ENCODE assay signal across 19 cellular contexts in the genomic region with DNA sequence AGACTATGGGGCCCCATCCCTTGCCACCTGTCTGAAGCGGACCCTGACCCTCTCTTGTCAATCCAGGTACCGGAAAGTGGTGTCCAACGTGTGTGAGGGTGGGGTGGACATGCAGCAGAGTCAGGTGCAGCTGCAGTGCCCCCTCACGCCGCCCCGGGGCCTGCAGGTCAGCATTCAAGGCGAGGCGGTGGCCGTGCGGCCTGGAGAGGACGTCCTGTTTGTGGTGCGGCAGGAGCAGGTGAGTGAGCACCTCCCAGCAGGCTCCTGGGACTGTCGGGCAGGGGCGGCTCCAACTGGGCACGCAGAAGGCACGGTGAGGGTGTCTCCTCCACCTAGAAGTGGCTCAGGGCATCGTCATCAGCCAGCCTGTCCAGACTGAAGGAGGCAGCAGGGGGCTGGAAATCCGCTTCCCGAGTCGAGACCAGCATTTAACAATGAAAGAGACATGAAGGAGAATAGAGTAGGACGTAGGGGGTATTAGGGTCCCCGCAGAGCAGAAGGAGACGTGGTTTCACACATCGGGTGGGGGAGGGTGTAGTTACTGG.
DNase-seq lines count a peak whose midpoint lies in the region; ATAC-seq and TF ChIP-seq lines count a peak whose summit lies in the region.
"Had no signal": no experiment of that assay in that cellular context is flagged by ENCODE, and none has a peak within 500 bp of the region (broad histone marks: within the 10 kb centered on the region; RNA-seq: fewer than 3 reads in every experiment).

No MANE protein-coding gene starts in this region.

- ATAC-seq in WTC11 (no peak), aorta (ENCODE audit: low FRiP score) (no peak)
- ATAC-seq: A549; CD8-positive, alpha-beta T cell; GM12878 had no signal

- H3K36me3 Mint-ChIP-seq in WTC11 (no peaks in the 10 kb centered on the region), neural progenitor cell (peaks cover 4% of the 10 kb centered on the region)
- H3K36me3 Mint-ChIP-seq: CD8-positive, alpha-beta T cell had no signal

- POLR2A ChIA-PET in A673 (lab: Charles Lee; ENCODE audit: low non-redundant PET) (no interaction called here), WTC11 (lab: Charles Lee) (no interaction called here)

- H3K9me3 Mint-ChIP-seq in WTC11 (no peaks in the 10 kb centered on the region), neural progenitor cell (peaks cover 4% of the 10 kb centered on the region)
- H3K9me3 Mint-ChIP-seq: CD8-positive, alpha-beta T cell; IgD-negative memory B cell had no signal

- CTCF ChIA-PET in A673 (lab: Charles Lee), result no interaction called here
- CTCF ChIA-PET in WTC11 (lab: Charles Lee), result no interaction called here

- H3K36me3 ChIP-seq in A673 (ENCODE audit: insufficient read depth, low read length, poor library complexity, severe bottlenecking) (no peaks in the 10 kb centered on the region), neural progenitor cell (no peaks in the 10 kb centered on the region), aorta (ENCODE audit: control insufficient read depth in 1 of 2, insufficient read depth in 2 of 2, low read length in 1 of 2) (no peaks in the 10 kb centered on the region)

- peaks cover 8% of the 10 kb centered on the region for H3K27me3 Mint-ChIP-seq in WTC11 (ENCODE audit: low read depth)
- H3K27me3 Mint-ChIP-seq in neural progenitor cell (ENCODE audit: insufficient read depth, low read depth), result peaks cover 10% of the 10 kb centered on the region

- DNase-seq in NCI-H1417 (lab: John Stamatoyannopoulos, UW), result peak in 2 of 3 experiments; percentile 8 to 69
- no peak for DNase-seq in NCI-H1417 treated with DMSO at 0.1 percent for 48 hours (lab: John Stamatoyannopoulos, UW)
- peak; percentile 17 for DNase-seq in A673 (ENCODE audit: low spot score)
- DNase-seq in WTC11 (ENCODE audit: low spot score), result no peak
- DNase-seq in neural progenitor cell (ENCODE audit: low spot score), result peak; percentile 57
- DNase-seq in SHP77 treated with DMSO at 0.1 percent for 48 hours (lab: John Stamatoyannopoulos, UW), result no peak
- DNase-seq in aorta, result no peak
- DNase-seq: CD8-positive, alpha-beta T cell; DMS 273 treated with DMSO at 0.1 percent for 48 hours; DMS53; DND-41; EL; HCEC 1CT had no signal

- no peak overlapping the region for H2AFZ ChIP-seq in neural progenitor cell (replicated peaks)

- intact Hi-C loops in A673 (cut with micrococcal nuclease; ENCODE audit: unreplicated experiment), result no loop called here
- intact Hi-C loops in aorta (cut with DNase I), result loop anchor here (2.0 to 5.0 kb wide), 2 partner anchors 527 to 746 kb away; no protein-coding TSS in a partner anchor

- H3K4me1 Mint-ChIP-seq in WTC11, result peaks cover 3% of the 10 kb centered on the region
- peaks cover 23% of the 10 kb centered on the region for H3K4me1 Mint-ChIP-seq in neural progenitor cell
- H3K4me1 Mint-ChIP-seq: B cell had no signal

- no peaks in the 10 kb centered on the region for H4K20me1 ChIP-seq in neural progenitor cell (ENCODE audit: low read depth)

- WGBS in aorta, 2 donors, result 89% methylated on average over 24 of the region's 24 CpGs

- H3K27me3 ChIP-seq in A673 (replicated peaks; ENCODE audit: insufficient read depth, low read depth, low read length, poor library complexity), result peaks cover 7% of the 10 kb centered on the region
- H3K27me3 ChIP-seq in neural progenitor cell, result peaks cover 42% of the 10 kb centered on the region
- no peaks in the 10 kb centered on the region for H3K27me3 ChIP-seq in aorta (ENCODE audit: control insufficient read depth in 1 of 2, insufficient read depth in 2 of 2, low read length in 1 of 2)
- H3K27me3 ChIP-seq: BLaER1 treated with 17β-estradiol and CSF1 and Interleukin-3, amounts not matched to agents 10 nM and 100 nM had no signal

- H3K4me3 ChIP-seq in A673 (ENCODE audit: low read depth, low read length, poor library complexity, severe bottlenecking) (no peak overlapping the region), neural progenitor cell (no peak overlapping the region), aorta (ENCODE audit: low read length in 2 of 2) (no peak overlapping the region)
- H3K4me3 ChIP-seq: A549; BLaER1 treated with 17β-estradiol and CSF1 and Interleukin-3, amounts not matched to agents 10 nM and 100 nM; GM12878 had no signal

- peak overlapping the region; percentile 42 for H3K4me2 ChIP-seq in neural progenitor cell
- H3K4me2 ChIP-seq: A549 had no signal

- H3K4me3 Mint-ChIP-seq in WTC11, result no peak overlapping the region
- H3K4me3 Mint-ChIP-seq in neural progenitor cell, result no peak overlapping the region
- H3K4me3 Mint-ChIP-seq: B cell; CD8-positive, alpha-beta T cell had no signal

- H3K27ac ChIP-seq in A673 (ENCODE audit: low read depth, low read length, poor library complexity, severe bottlenecking) (no peak overlapping the region), neural progenitor cell (no peak overlapping the region), aorta (ENCODE audit: low read depth in 1 of 2, low read length in 2 of 2) (no peak overlapping the region)
- H3K27ac ChIP-seq: 22Rv1; A549; BLaER1 treated with 17β-estradiol and CSF1 and Interleukin-3, amounts not matched to agents 10 nM and 100 nM had no signal

- no TSS peak for BruUV-seq in A673 (replicated peaks; lab: Mats Ljungman, UMichigan)

- no peaks in the 10 kb centered on the region for H3K4me1 ChIP-seq in A673 (ENCODE audit: insufficient read depth, low read length, poor library complexity, severe bottlenecking)
- H3K4me1 ChIP-seq in neural progenitor cell, result peaks cover 10% of the 10 kb centered on the region
- no peaks in the 10 kb centered on the region for H3K4me1 ChIP-seq in aorta (ENCODE audit: control insufficient read depth in 1 of 2, insufficient read depth in 2 of 2, low read length in 2 of 2)
- H3K4me1 ChIP-seq: A549 had no signal

- no peak overlapping the region for H3K9ac ChIP-seq in neural progenitor cell
- H3K9ac ChIP-seq: BLaER1 treated with 17β-estradiol and CSF1 and Interleukin-3, amounts not matched to agents 10 nM and 100 nM had no signal

- TF ChIP-seq CTCF in A673 (conservative IDR thresholded peaks at IDR 0.05; ENCODE audit: low read depth, low read length), result no peak
- no peak for TF ChIP-seq CTCF in WTC11 (IDR thresholded peaks at IDR 0.05)
- no peak for TF ChIP-seq CTCF in neural progenitor cell (IDR thresholded peaks at IDR 0.05)

- H3K9me3 ChIP-seq in A673 (ENCODE audit: low read depth, low read length, poor library complexity, severe bottlenecking), result no peaks in the 10 kb centered on the region
- no peaks in the 10 kb centered on the region for H3K9me3 ChIP-seq in neural progenitor cell (ENCODE audit: low read depth)
- peaks cover 1% of the 10 kb centered on the region for H3K9me3 ChIP-seq in aorta (ENCODE audit: control insufficient read depth, low read length)
- H3K9me3 ChIP-seq: A549 had no signal

- H3K27ac Mint-ChIP-seq in WTC11, result no peak overlapping the region
- H3K27ac Mint-ChIP-seq in neural progenitor cell, result no peak overlapping the region
- H3K27ac Mint-ChIP-seq: B cell; CD8-positive, alpha-beta T cell; IgD-negative memory B cell had no signal

- no peaks in the 10 kb centered on the region for H3F3A ChIP-seq in neural progenitor cell (ENCODE audit: low read depth)

- no peaks in the 10 kb centered on the region for H3K79me2 ChIP-seq in neural progenitor cell (ENCODE audit: low read depth)

TF ChIP-seq in WTC11, 78 proteins besides CTCF, POLR2A, EP300 and RAD21:
- TF ChIP-seq ZNF138 (CRISPR knock-in tag; conservative IDR thresholded peaks at IDR 0.05) (no peak), SMAD3 (CRISPR knock-in tag; IDR thresholded peaks at IDR 0.05; ENCODE audit: borderline replicate concordance) (no peak), ZNF671 (CRISPR knock-in tag; IDR thresholded peaks at IDR 0.05) (no peak), ZNF423 (CRISPR knock-in tag; IDR thresholded peaks at IDR 0.05) (0 out of 2 replicates have a peak, but pooled peaks have one; percentile 41)
- TF ChIP-seq, protein P1, sequence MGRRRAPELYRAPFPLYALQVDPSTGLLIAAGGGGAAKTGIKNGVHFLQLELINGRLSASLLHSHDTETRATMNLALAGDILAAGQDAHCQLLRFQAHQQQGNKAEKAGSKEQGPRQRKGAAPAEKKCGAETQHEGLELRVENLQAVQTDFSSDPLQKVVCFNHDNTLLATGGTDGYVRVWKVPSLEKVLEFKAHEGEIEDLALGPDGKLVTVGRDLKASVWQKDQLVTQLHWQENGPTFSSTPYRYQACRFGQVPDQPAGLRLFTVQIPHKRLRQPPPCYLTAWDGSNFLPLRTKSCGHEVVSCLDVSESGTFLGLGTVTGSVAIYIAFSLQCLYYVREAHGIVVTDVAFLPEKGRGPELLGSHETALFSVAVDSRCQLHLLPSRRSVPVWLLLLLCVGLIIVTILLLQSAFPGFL (CRISPR knock-in tag; IDR thresholded peaks at IDR 0.05; ENCODE audit: borderline replicate concordance), result no peak

Comparison
In these comparisons a context has a peak if more than half of its experiments do, and no peak if none do; other contexts are left out.
1. DNase-seq: peak in NCI-H1417 (2 of 3), A673 (single experiment) and neural progenitor cell (single experiment); none in NCI-H1417 treated with DMSO at 0.1 percent for 48 hours (single experiment), WTC11 (single experiment), SHP77 treated with DMSO at 0.1 percent for 48 hours (single experiment) and aorta (0 of 2).